ENCODE assay signal across 2 cellular contexts in the genomic region with DNA sequence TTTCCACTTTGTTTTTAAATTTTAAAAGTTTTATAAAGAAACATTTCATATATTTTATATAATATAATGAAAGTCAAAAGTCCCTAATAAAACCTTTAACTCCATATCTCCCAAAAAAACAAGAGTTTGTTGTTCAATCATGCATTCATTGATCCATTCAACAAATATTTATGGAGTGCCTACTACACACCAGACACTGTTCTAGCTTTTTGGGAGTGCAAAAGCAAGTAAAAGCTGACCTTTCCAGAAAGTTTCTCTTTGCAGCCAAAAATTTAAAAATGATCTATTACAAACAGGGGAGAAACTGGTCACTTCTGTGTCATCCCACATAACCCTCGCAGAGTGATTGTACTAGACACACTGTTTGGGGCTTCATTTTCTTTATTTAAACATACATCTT.
TF ChIP-seq lines count a peak whose summit lies in the region.

No MANE protein-coding gene starts in this region.

TF ChIP-seq in A549, 52 proteins besides CTCF, POLR2A, EP300 and RAD21 (continued from another document):
- no peak for TF ChIP-seq REST (IDR thresholded peaks at IDR 0.05)
- TF ChIP-seq EHF (CRISPR knock-in tag; IDR thresholded peaks at IDR 0.05): no peak
- no peak for TF ChIP-seq KDM1A (IDR thresholded peaks at IDR 0.05; ENCODE audit: low read depth)
- no peak for TF ChIP-seq ZFP36 (IDR thresholded peaks at IDR 0.05; ENCODE audit: borderline replicate concordance, partially characterized antibody)
- no peak for TF ChIP-seq RCOR1 (IDR thresholded peaks at IDR 0.05; ENCODE audit: low read depth, low read length)
- TF ChIP-seq CEBPB (IDR thresholded peaks at IDR 0.05): no peak
- TF ChIP-seq HES2 (IDR thresholded peaks at IDR 0.05): no peak
- TF ChIP-seq TP53 (CRISPR knock-in tag; IDR thresholded peaks at IDR 0.05): no peak
- no peak for TF ChIP-seq PHF8 (IDR thresholded peaks at IDR 0.05; ENCODE audit: borderline replicate concordance, low read depth)
- TF ChIP-seq ZC3H11A (IDR thresholded peaks at IDR 0.05): no peak
- TF ChIP-seq FOXS1 (CRISPR knock-in tag; IDR thresholded peaks at IDR 0.05): no peak

TF ChIP-seq in liver, 16 proteins besides CTCF, POLR2A, EP300 and RAD21 (continued from another document):
- TF ChIP-seq REST (IDR thresholded peaks at IDR 0.05) (no peak), ZBTB33 (IDR thresholded peaks at IDR 0.05) (no peak), GABPA (IDR thresholded peaks at IDR 0.05 in 1 of 2, conservative IDR thresholded peaks at IDR 0.05 in 1 of 2) (no peak), MAX (IDR thresholded peaks at IDR 0.05) (no peak), YY1 (IDR thresholded peaks at IDR 0.05) (no peak), SP1 (IDR thresholded peaks at IDR 0.05) (no peak), NR2F2 (IDR thresholded peaks at IDR 0.05) (no peak), FOXA1 (IDR thresholded peaks at IDR 0.05) (no peak), TAF1 (conservative IDR thresholded peaks at IDR 0.05) (no peak), JUND (IDR thresholded peaks at IDR 0.05) (no peak), FOXA2 (IDR thresholded peaks at IDR 0.05) (no peak)
